ENCODE assay signal across 1 cellular context in genomic region chr16:71461686-71462648, GRCh38.
TF ChIP-seq lines count a peak whose summit lies in the region.

Gene ZNF23 (minus strand): TSS chr16:71462247. CDS start chr16:71456796, 5,451 bp downstream.

TF ChIP-seq in HepG2, 621 proteins besides CTCF, POLR2A, EP300 and RAD21 (continued from another document and continues in another):
- TF ChIP-seq FUBP1 (CRISPR knock-in tag; IDR thresholded peaks at IDR 0.05; ENCODE audit: borderline replicate concordance): peak; percentile 85; the same call in 1 of the 2 replicates
- TF ChIP-seq, protein P1, sequence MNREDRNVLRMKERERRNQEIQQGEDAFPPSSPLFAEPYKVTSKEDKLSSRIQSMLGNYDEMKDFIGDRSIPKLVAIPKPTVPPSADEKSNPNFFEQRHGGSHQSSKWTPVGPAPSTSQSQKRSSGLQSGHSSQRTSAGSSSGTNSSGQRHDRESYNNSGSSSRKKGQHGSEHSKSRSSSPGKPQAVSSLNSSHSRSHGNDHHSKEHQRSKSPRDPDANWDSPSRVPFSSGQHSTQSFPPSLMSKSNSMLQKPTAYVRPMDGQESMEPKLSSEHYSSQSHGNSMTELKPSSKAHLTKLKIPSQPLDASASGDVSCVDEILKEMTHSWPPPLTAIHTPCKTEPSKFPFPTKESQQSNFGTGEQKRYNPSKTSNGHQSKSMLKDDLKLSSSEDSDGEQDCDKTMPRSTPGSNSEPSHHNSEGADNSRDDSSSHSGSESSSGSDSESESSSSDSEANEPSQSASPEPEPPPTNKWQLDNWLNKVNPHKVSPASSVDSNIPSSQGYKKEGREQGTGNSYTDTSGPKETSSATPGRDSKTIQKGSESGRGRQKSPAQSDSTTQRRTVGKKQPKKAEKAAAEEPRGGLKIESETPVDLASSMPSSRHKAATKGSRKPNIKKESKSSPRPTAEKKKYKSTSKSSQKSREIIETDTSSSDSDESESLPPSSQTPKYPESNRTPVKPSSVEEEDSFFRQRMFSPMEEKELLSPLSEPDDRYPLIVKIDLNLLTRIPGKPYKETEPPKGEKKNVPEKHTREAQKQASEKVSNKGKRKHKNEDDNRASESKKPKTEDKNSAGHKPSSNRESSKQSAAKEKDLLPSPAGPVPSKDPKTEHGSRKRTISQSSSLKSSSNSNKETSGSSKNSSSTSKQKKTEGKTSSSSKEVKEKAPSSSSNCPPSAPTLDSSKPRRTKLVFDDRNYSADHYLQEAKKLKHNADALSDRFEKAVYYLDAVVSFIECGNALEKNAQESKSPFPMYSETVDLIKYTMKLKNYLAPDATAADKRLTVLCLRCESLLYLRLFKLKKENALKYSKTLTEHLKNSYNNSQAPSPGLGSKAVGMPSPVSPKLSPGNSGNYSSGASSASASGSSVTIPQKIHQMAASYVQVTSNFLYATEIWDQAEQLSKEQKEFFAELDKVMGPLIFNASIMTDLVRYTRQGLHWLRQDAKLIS (CRISPR knock-in tag; IDR thresholded peaks at IDR 0.05): peak; percentile 78; the same call in 1 of the 2 replicates
- TF ChIP-seq, protein P2, sequence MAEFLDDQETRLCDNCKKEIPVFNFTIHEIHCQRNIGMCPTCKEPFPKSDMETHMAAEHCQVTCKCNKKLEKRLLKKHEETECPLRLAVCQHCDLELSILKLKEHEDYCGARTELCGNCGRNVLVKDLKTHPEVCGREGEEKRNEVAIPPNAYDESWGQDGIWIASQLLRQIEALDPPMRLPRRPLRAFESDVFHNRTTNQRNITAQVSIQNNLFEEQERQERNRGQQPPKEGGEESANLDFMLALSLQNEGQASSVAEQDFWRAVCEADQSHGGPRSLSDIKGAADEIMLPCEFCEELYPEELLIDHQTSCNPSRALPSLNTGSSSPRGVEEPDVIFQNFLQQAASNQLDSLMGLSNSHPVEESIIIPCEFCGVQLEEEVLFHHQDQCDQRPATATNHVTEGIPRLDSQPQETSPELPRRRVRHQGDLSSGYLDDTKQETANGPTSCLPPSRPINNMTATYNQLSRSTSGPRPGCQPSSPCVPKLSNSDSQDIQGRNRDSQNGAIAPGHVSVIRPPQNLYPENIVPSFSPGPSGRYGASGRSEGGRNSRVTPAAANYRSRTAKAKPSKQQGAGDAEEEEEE (CRISPR knock-in tag; IDR thresholded peaks at IDR 0.05; ENCODE audit: borderline replicate concordance): no peak
- peak; percentile 83 for TF ChIP-seq HNRNPLL (IDR thresholded peaks at IDR 0.05; ENCODE audit: low read depth, low read length, poor library complexity, severe bottlenecking)
- peak; percentile 30; the same call in 1 of the 2 replicates for TF ChIP-seq SOX13 (IDR thresholded peaks at IDR 0.05)
- peak in 1 of 2 experiments; percentile 62; a peak in 2 of 4 replicates for TF ChIP-seq SOX13 (CRISPR knock-in tag; conservative IDR thresholded peaks at IDR 0.05 in 1 of 2, IDR thresholded peaks at IDR 0.05 in 1 of 2)
- no peak; the same call in 1 of the 2 replicates for TF ChIP-seq REL (CRISPR knock-in tag; conservative IDR thresholded peaks at IDR 0.05)
- peak; percentile 98 for TF ChIP-seq ZNF883 (CRISPR knock-in tag; IDR thresholded peaks at IDR 0.05; ENCODE audit: not compliant biosample characterization)
- no peak for TF ChIP-seq ZNF75D (CRISPR knock-in tag; IDR thresholded peaks at IDR 0.05; ENCODE audit: borderline replicate concordance)
- TF ChIP-seq HNF1B (CRISPR knock-in tag; IDR thresholded peaks at IDR 0.05): peak; percentile 92
- TF ChIP-seq NPAS2 (CRISPR knock-in tag; IDR thresholded peaks at IDR 0.05; ENCODE audit: borderline replicate concordance): no peak
- TF ChIP-seq ZNF7 (CRISPR knock-in tag; IDR thresholded peaks at IDR 0.05): peak; percentile 28; the same call in 1 of the 2 replicates
- no peak for TF ChIP-seq NONO (IDR thresholded peaks at IDR 0.05)
- peak; percentile 98 for TF ChIP-seq NONO (CRISPR knock-in tag; conservative IDR thresholded peaks at IDR 0.05)
- TF ChIP-seq, protein P3, sequence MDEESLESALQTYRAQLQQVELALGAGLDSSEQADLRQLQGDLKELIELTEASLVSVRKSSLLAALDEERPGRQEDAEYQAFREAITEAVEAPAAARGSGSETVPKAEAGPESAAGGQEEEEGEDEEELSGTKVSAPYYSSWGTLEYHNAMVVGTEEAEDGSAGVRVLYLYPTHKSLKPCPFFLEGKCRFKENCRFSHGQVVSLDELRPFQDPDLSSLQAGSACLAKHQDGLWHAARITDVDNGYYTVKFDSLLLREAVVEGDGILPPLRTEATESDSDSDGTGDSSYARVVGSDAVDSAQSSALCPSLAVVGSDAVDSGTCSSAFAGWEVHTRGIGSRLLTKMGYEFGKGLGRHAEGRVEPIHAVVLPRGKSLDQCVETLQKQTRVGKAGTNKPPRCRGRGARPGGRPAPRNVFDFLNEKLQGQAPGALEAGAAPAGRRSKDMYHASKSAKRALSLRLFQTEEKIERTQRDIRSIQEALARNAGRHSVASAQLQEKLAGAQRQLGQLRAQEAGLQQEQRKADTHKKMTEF (CRISPR knock-in tag; IDR thresholded peaks at IDR 0.05): peak; percentile 99
- TF ChIP-seq ZNF878 (CRISPR knock-in tag; IDR thresholded peaks at IDR 0.05): no peak
- TF ChIP-seq ZIK1 (CRISPR knock-in tag; IDR thresholded peaks at IDR 0.05; ENCODE audit: borderline replicate concordance, low read depth): 0 out of 2 replicates have a peak, but pooled peaks have one; percentile 75
- peak; percentile 99 for TF ChIP-seq KAT7 (CRISPR knock-in tag; IDR thresholded peaks at IDR 0.05; ENCODE audit: borderline replicate concordance)
- TF ChIP-seq ZNF557 (CRISPR knock-in tag; IDR thresholded peaks at IDR 0.05): 0 out of 2 replicates have a peak, but pooled peaks have one; percentile 48
- no peak for TF ChIP-seq ZBTB10 (CRISPR knock-in tag; IDR thresholded peaks at IDR 0.05; ENCODE audit: borderline replicate concordance)
- 0 out of 2 replicates have a peak, but pooled peaks have one; percentile 83 for TF ChIP-seq PRDM4 (CRISPR knock-in tag; IDR thresholded peaks at IDR 0.05; ENCODE audit: borderline replicate concordance)
- peak; percentile 94 for TF ChIP-seq ZFY (CRISPR knock-in tag; IDR thresholded peaks at IDR 0.05)
- TF ChIP-seq GTF2F1 (IDR thresholded peaks at IDR 0.05; ENCODE audit: low read length): no peak
- TF ChIP-seq NFIC (IDR thresholded peaks at IDR 0.05; ENCODE audit: low read length): no peak
- no peak for TF ChIP-seq SYNCRIP (IDR thresholded peaks at IDR 0.05; ENCODE audit: insufficient read depth, low read depth, low read length)
- TF ChIP-seq KDM3A (CRISPR knock-in tag; IDR thresholded peaks at IDR 0.05; ENCODE audit: low read depth): peak; percentile 96; the same call in 1 of the 2 replicates
- no peak; the same call in none of the 2 replicates for TF ChIP-seq MNT (IDR thresholded peaks at IDR 0.05)
- TF ChIP-seq, protein P4, sequence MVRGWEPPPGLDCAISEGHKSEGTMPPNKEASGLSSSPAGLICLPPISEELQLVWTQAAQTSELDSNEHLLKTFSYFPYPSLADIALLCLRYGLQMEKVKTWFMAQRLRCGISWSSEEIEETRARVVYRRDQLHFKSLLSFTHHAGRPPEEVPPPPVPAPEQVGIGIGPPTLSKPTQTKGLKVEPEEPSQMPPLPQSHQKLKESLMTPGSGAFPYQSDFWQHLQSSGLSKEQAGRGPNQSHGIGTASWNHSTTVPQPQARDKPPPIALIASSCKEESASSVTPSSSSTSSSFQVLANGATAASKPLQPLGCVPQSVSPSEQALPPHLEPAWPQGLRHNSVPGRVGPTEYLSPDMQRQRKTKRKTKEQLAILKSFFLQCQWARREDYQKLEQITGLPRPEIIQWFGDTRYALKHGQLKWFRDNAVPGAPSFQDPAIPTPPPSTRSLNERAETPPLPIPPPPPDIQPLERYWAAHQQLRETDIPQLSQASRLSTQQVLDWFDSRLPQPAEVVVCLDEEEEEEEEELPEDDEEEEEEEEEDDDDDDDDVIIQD (CRISPR knock-in tag; IDR thresholded peaks at IDR 0.05; ENCODE audit: low read depth): 0 out of 2 replicates have a peak, but pooled peaks have one; percentile 22
- peak; percentile 74 for TF ChIP-seq SP2 (CRISPR knock-in tag; IDR thresholded peaks at IDR 0.05)
- TF ChIP-seq, protein P5, sequence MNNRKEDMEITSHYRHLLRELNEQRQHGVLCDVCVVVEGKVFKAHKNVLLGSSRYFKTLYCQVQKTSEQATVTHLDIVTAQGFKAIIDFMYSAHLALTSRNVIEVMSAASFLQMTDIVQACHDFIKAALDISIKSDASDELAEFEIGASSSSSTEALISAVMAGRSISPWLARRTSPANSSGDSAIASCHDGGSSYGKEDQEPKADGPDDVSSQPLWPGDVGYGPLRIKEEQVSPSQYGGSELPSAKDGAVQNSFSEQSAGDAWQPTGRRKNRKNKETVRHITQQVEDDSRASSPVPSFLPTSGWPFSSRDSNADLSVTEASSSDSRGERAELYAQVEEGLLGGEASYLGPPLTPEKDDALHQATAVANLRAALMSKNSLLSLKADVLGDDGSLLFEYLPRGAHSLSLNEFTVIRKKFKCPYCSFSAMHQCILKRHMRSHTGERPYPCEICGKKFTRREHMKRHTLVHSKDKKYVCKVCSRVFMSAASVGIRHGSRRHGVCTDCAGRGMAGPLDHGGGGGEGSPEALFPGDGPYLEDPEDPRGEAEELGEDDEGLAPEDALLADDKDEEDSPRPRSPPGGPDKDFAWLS (CRISPR knock-in tag; IDR thresholded peaks at IDR 0.05; ENCODE audit: borderline replicate concordance): peak; percentile 84; the same call in 1 of the 2 replicates
